In genomic region chr9:93900436-93900819, GRCh38 we compare ENCODE assay signal across 22 cellular contexts. TPM values are rescaled to one million over a fixed set of nuclear protein-coding genes. Genes with fewer than 3 reads are reported as not detected.
"Had no signal": no experiment of that assay in that cellular context is flagged by ENCODE, and none has a peak within 500 bp of the region (broad histone marks: within the 10 kb centered on the region; RNA-seq: fewer than 3 reads in every experiment).

No MANE protein-coding gene starts in this region.

- H3K4me1 Mint-ChIP-seq: immature natural killer cell; nephron; stimulated activated memory B cell treated with anti-CD40 and anti-IgM and Interleukin-4, amounts not matched to agents 10 μg/mL and 1 μg/mL and 100 μg/mL, for 72 hours had no signal

- DNase-seq: activated CD4-positive, alpha-beta T cell treated with anti-CD3 and anti-CD28 coated beads, Interleukin-2, amount 50 U/mL, for 48 hours; activated effector memory CD4-positive, alpha-beta T cell treated with Interleukin-2 at 50 U/mL for 16 hours; effector CD8-positive, alpha-beta T cell; esophagus squamous epithelium; heart right ventricle; immature natural killer cell; kidney glomerular epithelial cell; left ventricle myocardium superior; mesenchymal stem cell; nucleus accumbens; right cardiac atrium; stimulated activated CD4-positive, alpha-beta T cell treated with anti-CD3 and anti-CD28 coated beads, Interleukin-4, amount 100 ng/mL, for 24 hours had no signal

- H3K9me3 Mint-ChIP-seq: activated naive CD4-positive, alpha-beta T cell treated with anti-CD3 and anti-CD28 coated beads, Interleukin-2, amount 50 U/mL, for 24 hours; dendritic cell treated with granulocyte-macrophage colony-stimulating factor and Interleukin-4, amounts not matched to agents 40 ng/mL and 50 ng/mL, for 4 days; immature natural killer cell had no signal

- H3K27ac Mint-ChIP-seq: activated naive CD4-positive, alpha-beta T cell treated with anti-CD3 and anti-CD28 coated beads, Interleukin-2, amount 50 U/mL, for 24 hours; dendritic cell treated with granulocyte-macrophage colony-stimulating factor and Interleukin-4, amounts not matched to agents 40 ng/mL and 50 ng/mL, for 4 days; immature natural killer cell; nephron; stimulated activated memory B cell treated with anti-CD40 and anti-IgM and Interleukin-4, amounts not matched to agents 10 μg/mL and 1 μg/mL and 100 μg/mL, for 72 hours had no signal

- H3K27ac ChIP-seq: esophagus squamous epithelium, heart right ventricle, prostate gland, thoracic aorta, upper lobe of right lung had no signal

- ATAC-seq: heart right ventricle; left ventricle myocardium superior; right cardiac atrium; stimulated activated memory B cell treated with anti-CD40 and anti-IgM and Interleukin-4, amounts not matched to agents 10 μg/mL and 1 μg/mL and 100 μg/mL, for 72 hours; upper lobe of right lung had no signal

- H3K9me3 ChIP-seq: esophagus squamous epithelium, heart right ventricle, prostate gland, thoracic aorta, upper lobe of right lung had no signal

- H3K4me3 ChIP-seq: esophagus squamous epithelium, heart right ventricle, prostate gland, smooth muscle cell, thoracic aorta, upper lobe of right lung had no signal

- H3K27me3 ChIP-seq: upper lobe of right lung had no signal

- H3K36me3 Mint-ChIP-seq: activated naive CD4-positive, alpha-beta T cell treated with anti-CD3 and anti-CD28 coated beads, Interleukin-2, amount 50 U/mL, for 24 hours; immature natural killer cell; stimulated activated memory B cell treated with anti-CD40 and anti-IgM and Interleukin-4, amounts not matched to agents 10 μg/mL and 1 μg/mL and 100 μg/mL, for 72 hours had no signal

- H3K4me3 Mint-ChIP-seq: activated naive CD4-positive, alpha-beta T cell treated with anti-CD3 and anti-CD28 coated beads, Interleukin-2, amount 50 U/mL, for 24 hours; dendritic cell treated with granulocyte-macrophage colony-stimulating factor and Interleukin-4, amounts not matched to agents 40 ng/mL and 50 ng/mL, for 4 days; immature natural killer cell; nephron; stimulated activated memory B cell treated with anti-CD40 and anti-IgM and Interleukin-4, amounts not matched to agents 10 μg/mL and 1 μg/mL and 100 μg/mL, for 72 hours had no signal

- H3K36me3 ChIP-seq: esophagus squamous epithelium, heart right ventricle, prostate gland, thoracic aorta, upper lobe of right lung had no signal

- H3K27me3 Mint-ChIP-seq: activated naive CD4-positive, alpha-beta T cell treated with anti-CD3 and anti-CD28 coated beads, Interleukin-2, amount 50 U/mL, for 24 hours; dendritic cell treated with granulocyte-macrophage colony-stimulating factor and Interleukin-4, amounts not matched to agents 40 ng/mL and 50 ng/mL, for 4 days had no signal

- H3K4me1 ChIP-seq: esophagus squamous epithelium, heart right ventricle, prostate gland, upper lobe of right lung had no signal

RNA-seq across cellular contexts. Expression of gene BARX1, which starts 54.7 kb away (rescaled TPM):
- total RNA-seq: bronchial epithelial cell; esophagus squamous epithelium; left ventricle myocardium superior; right cardiac atrium; T-helper 1 cell treated with Interleukin-12 subunit alpha and Interleukin-12 subunit beta and Interleukin-4 antibody, amounts not matched to agents 30 ng/mL and 1 ng/mL, for 36 hours; thoracic aorta; upper lobe of right lung had no signal
